ENCODE assay signal across 23 cellular contexts in genomic region chr9:73061131-73061530, GRCh38.
DNase-seq lines count a peak whose midpoint lies in the region; ATAC-seq, FAIRE-seq and TF ChIP-seq lines count a peak whose summit lies in the region.
"Had no signal": no experiment of that assay in that cellular context is flagged by ENCODE, and none has a peak within 500 bp of the region (broad histone marks: within the 10 kb centered on the region; RNA-seq: fewer than 3 reads in every experiment).

No MANE protein-coding gene starts in this region.

- no peaks in the 10 kb centered on the region for H3K27me3 ChIP-seq in thoracic aorta (replicated peaks; ENCODE audit: insufficient read depth)

- TF ChIP-seq RAD21 in A549 (conservative IDR thresholded peaks at IDR 0.05 in 1 of 2, IDR thresholded peaks at IDR 0.05 in 1 of 2), result no peak

- TF ChIP-seq POLR2A in A549 (IDR thresholded peaks at IDR 0.05; ENCODE audit: low read length), result no peak

- H3K4me3 ChIP-seq in A549, result no peak overlapping the region
- H3K4me3 ChIP-seq in thoracic aorta, result peak overlapping the region; percentile 3

- H3K27me3 Mint-ChIP-seq in activated T-helper 1 cell treated with anti-CD3 and anti-CD28 coated beads, Interleukin-12 subunit alpha, Interleukin-12 subunit beta, Interleukin-2, Interleukin-4 antibody, amounts not matched to agents 30 ng/mL and 10 ng/mL and 1 ng/mL, durations not matched to agents 14 hours and 24 hours and 36 hours (ENCODE audit: insufficient read depth), result peaks cover 4% of the 10 kb centered on the region

- intact Hi-C loops in activated T-helper 1 cell treated with anti-CD3 and anti-CD28 coated beads, Interleukin-12 subunit alpha, Interleukin-12 subunit beta, Interleukin-2, Interleukin-4 antibody, amounts not matched to agents 30 ng/mL and 10 ng/mL and 1 ng/mL, durations not matched to agents 14 hours and 24 hours and 36 hours (cut with micrococcal nuclease), result no loop called here

- 94% methylated on average over 3 of the region's 3 CpGs for WGBS in A549 (ENCODE audit: missing lambda C conversion rate)

- H3K9me3 ChIP-seq in A549 (no peaks in the 10 kb centered on the region), thoracic aorta (no peaks in the 10 kb centered on the region)
- H3K9me3 ChIP-seq: Caco-2 had no signal

- H3K36me3 Mint-ChIP-seq in activated T-helper 1 cell treated with anti-CD3 and anti-CD28 coated beads, Interleukin-12 subunit alpha, Interleukin-12 subunit beta, Interleukin-2, Interleukin-4 antibody, amounts not matched to agents 30 ng/mL and 10 ng/mL and 1 ng/mL, durations not matched to agents 14 hours and 24 hours and 36 hours (ENCODE audit: low read depth), result no peaks in the 10 kb centered on the region

- DNase-seq in A549 (ENCODE audit: low read depth in 1 of 2, low spot score in 1 of 2), result no peak
- DNase-seq in EH (ENCODE audit: low read depth), result peak; percentile 75
- DNase-seq in astrocyte of the hippocampus (ENCODE audit: low read depth, low spot score), result peak; percentile 60
- DNase-seq in thoracic aorta (ENCODE audit: low spot score), result no peak
- DNase-seq in activated T-helper 1 cell treated with anti-CD3 and anti-CD28 coated beads, Interleukin-12 subunit alpha, Interleukin-12 subunit beta, Interleukin-2, Interleukin-4 antibody, amounts not matched to agents 30 ng/mL and 10 ng/mL and 1 ng/mL, durations not matched to agents 14 hours and 24 hours and 36 hours (ENCODE audit: low spot score), result no peak
- DNase-seq: 8988T; Caco-2; CD4-positive, alpha-beta T cell; GDM1; GOT3; H7; HFFc6; KBM-7 had no signal

- TF ChIP-seq CTCF in A549 (IDR thresholded peaks at IDR 0.05) (no peak), thoracic aorta (IDR thresholded peaks at IDR 0.05) (no peak)

- H3K4me2 ChIP-seq in A549, result no peak overlapping the region; the same call in 2 of the 3 replicates

- no peaks in the 10 kb centered on the region for H3K36me3 ChIP-seq in thoracic aorta

- H3K4me1 ChIP-seq in A549 (peaks cover 27% of the 10 kb centered on the region), thoracic aorta (ENCODE audit: control insufficient read depth in 1 of 2, low read depth in 2 of 2) (peaks cover 12 to 14% of the 10 kb centered on the region in 2 donors)
- H3K4me1 ChIP-seq: Caco-2 had no signal

- no peak for FAIRE-seq in A549 (lab: Jason Lieb, UNC)
- FAIRE-seq: D721Med, GM12892, GM18507, HepG2 had no signal

- POLR2A ChIA-PET in A549 (lab: Yijun Ruan, JAX), result no interaction called here

- CTCF ChIA-PET in A549 (lab: Yijun Ruan, JAX), result interaction anchor here (0.9 to 3.0 kb wide), 6 partner anchors 10 to 119 kb away, joined by 3 to 22 read pairs (median 5); no protein-coding TSS in a partner anchor

- no peak overlapping the region for H3K4me3 Mint-ChIP-seq in activated T-helper 1 cell treated with anti-CD3 and anti-CD28 coated beads, Interleukin-12 subunit alpha, Interleukin-12 subunit beta, Interleukin-2, Interleukin-4 antibody, amounts not matched to agents 30 ng/mL and 10 ng/mL and 1 ng/mL, durations not matched to agents 14 hours and 24 hours and 36 hours
- H3K4me3 Mint-ChIP-seq: B cell; CD4-positive, alpha-beta T cell; HFFc6; IgD-negative memory B cell had no signal

- ATAC-seq in A549, result no peak; a peak in 1 of 6 replicates
- ATAC-seq in thoracic aorta (ENCODE audit: insufficient number of reproducible peaks, low FRiP score, low read depth), result no peak
- no peak for ATAC-seq in HG03039 (IDR thresholded peaks at IDR 0.05; ENCODE audit: unreplicated experiment)
- ATAC-seq in GM19023 (IDR thresholded peaks at IDR 0.05; ENCODE audit: unreplicated experiment), result no peak
- ATAC-seq: HCT116, HepG2 had no signal

- TF ChIP-seq EP300 in A549 (IDR thresholded peaks at IDR 0.05), result no peak

- H3K4me1 Mint-ChIP-seq in activated T-helper 1 cell treated with anti-CD3 and anti-CD28 coated beads, Interleukin-12 subunit alpha, Interleukin-12 subunit beta, Interleukin-2, Interleukin-4 antibody, amounts not matched to agents 30 ng/mL and 10 ng/mL and 1 ng/mL, durations not matched to agents 14 hours and 24 hours and 36 hours (ENCODE audit: low read depth), result no peaks in the 10 kb centered on the region

- H3K27ac ChIP-seq in A549, result peak overlapping the region; percentile 43 to 60; a peak in 5 of 6 replicates
- no peak overlapping the region for H3K27ac ChIP-seq in thoracic aorta
- H3K27ac ChIP-seq: C4-2B had no signal

- H3K9me3 Mint-ChIP-seq in activated T-helper 1 cell treated with anti-CD3 and anti-CD28 coated beads, Interleukin-12 subunit alpha, Interleukin-12 subunit beta, Interleukin-2, Interleukin-4 antibody, amounts not matched to agents 30 ng/mL and 10 ng/mL and 1 ng/mL, durations not matched to agents 14 hours and 24 hours and 36 hours, result no peaks in the 10 kb centered on the region
- H3K9me3 Mint-ChIP-seq: CD4-positive, alpha-beta T cell; HFFc6; IgD-negative memory B cell had no signal

- H3K27ac Mint-ChIP-seq in activated T-helper 1 cell treated with anti-CD3 and anti-CD28 coated beads, Interleukin-12 subunit alpha, Interleukin-12 subunit beta, Interleukin-2, Interleukin-4 antibody, amounts not matched to agents 30 ng/mL and 10 ng/mL and 1 ng/mL, durations not matched to agents 14 hours and 24 hours and 36 hours, result no peak overlapping the region
- H3K27ac Mint-ChIP-seq: B cell; CD4-positive, alpha-beta T cell; HFFc6; IgD-negative memory B cell had no signal

TF ChIP-seq in A549, 52 proteins besides CTCF, POLR2A, EP300 and RAD21:
- TF ChIP-seq E2F6 (IDR thresholded peaks at IDR 0.05; ENCODE audit: borderline replicate concordance, low read depth) (no peak), CBX2 (IDR thresholded peaks at IDR 0.05; ENCODE audit: borderline replicate concordance, low read depth) (no peak), JUNB (IDR thresholded peaks at IDR 0.05) (no peak), ATOH8 (CRISPR knock-in tag; IDR thresholded peaks at IDR 0.05; ENCODE audit: low read depth) (no peak), ESRRA (IDR thresholded peaks at IDR 0.05; ENCODE audit: borderline replicate concordance, low read length) (no peak), NR3C1 (IDR thresholded peaks at IDR 0.05) (no peak), POLR2AphosphoS2 (conservative IDR thresholded peaks at IDR 0.05; ENCODE audit: low read length) (no peak), TP53 (CRISPR knock-in tag; IDR thresholded peaks at IDR 0.05) (no peak), HDAC2 (IDR thresholded peaks at IDR 0.05) (no peak), SREBF2 (IDR thresholded peaks at IDR 0.05) (no peak), CBX8 (IDR thresholded peaks at IDR 0.05) (no peak), HOXB13 (CRISPR knock-in tag; IDR thresholded peaks at IDR 0.05; ENCODE audit: low read depth) (no peak)
- TF ChIP-seq, protein P1, sequence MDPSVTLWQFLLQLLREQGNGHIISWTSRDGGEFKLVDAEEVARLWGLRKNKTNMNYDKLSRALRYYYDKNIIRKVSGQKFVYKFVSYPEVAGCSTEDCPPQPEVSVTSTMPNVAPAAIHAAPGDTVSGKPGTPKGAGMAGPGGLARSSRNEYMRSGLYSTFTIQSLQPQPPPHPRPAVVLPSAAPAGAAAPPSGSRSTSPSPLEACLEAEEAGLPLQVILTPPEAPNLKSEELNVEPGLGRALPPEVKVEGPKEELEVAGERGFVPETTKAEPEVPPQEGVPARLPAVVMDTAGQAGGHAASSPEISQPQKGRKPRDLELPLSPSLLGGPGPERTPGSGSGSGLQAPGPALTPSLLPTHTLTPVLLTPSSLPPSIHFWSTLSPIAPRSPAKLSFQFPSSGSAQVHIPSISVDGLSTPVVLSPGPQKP (IDR thresholded peaks at IDR 0.05; ENCODE audit: low read depth, low read length), result no peak
- TF ChIP-seq, protein P2, sequence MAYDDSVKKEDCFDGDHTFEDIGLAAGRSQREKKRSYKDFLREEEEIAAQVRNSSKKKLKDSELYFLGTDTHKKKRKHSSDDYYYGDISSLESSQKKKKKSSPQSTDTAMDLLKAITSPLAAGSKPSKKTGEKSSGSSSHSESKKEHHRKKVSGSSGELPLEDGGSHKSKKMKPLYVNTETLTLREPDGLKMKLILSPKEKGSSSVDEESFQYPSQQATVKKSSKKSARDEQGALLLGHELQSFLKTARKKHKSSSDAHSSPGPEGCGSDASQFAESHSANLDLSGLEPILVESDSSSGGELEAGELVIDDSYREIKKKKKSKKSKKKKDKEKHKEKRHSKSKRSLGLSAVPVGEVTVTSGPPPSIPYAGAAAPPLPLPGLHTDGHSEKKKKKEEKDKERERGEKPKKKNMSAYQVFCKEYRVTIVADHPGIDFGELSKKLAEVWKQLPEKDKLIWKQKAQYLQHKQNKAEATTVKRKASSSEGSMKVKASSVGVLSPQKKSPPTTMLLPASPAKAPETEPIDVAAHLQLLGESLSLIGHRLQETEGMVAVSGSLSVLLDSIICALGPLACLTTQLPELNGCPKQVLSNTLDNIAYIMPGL (CRISPR knock-in tag; IDR thresholded peaks at IDR 0.05; ENCODE audit: borderline replicate concordance), result no peak
- TF ChIP-seq, protein P3, sequence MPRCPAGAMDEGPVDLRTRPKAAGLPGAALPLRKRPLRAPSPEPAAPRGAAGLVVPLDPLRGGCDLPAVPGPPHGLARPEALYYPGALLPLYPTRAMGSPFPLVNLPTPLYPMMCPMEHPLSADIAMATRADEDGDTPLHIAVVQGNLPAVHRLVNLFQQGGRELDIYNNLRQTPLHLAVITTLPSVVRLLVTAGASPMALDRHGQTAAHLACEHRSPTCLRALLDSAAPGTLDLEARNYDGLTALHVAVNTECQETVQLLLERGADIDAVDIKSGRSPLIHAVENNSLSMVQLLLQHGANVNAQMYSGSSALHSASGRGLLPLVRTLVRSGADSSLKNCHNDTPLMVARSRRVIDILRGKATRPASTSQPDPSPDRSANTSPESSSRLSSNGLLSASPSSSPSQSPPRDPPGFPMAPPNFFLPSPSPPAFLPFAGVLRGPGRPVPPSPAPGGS (IDR thresholded peaks at IDR 0.05), result no peak

Comparison
In these comparisons a context has a peak if more than half of its experiments do, and no peak if none do; other contexts are left out.
1. DNase-seq: peak in EH (single experiment) and astrocyte of the hippocampus (single experiment); none in A549 (0 of 2), thoracic aorta (single experiment) and activated T-helper 1 cell treated with anti-CD3 and anti-CD28 coated beads, Interleukin-12 subunit alpha, Interleukin-12 subunit beta, Interleukin-2, Interleukin-4 antibody, amounts not matched to agents 30 ng/mL and 10 ng/mL and 1 ng/mL, durations not matched to agents 14 hours and 24 hours and 36 hours (single experiment).
2. H3K27ac ChIP-seq: peak in A549 (2 of 2); none in thoracic aorta (0 of 2).